Comparison of ENCODE assay signal across 8 cellular contexts in the genomic region with DNA sequence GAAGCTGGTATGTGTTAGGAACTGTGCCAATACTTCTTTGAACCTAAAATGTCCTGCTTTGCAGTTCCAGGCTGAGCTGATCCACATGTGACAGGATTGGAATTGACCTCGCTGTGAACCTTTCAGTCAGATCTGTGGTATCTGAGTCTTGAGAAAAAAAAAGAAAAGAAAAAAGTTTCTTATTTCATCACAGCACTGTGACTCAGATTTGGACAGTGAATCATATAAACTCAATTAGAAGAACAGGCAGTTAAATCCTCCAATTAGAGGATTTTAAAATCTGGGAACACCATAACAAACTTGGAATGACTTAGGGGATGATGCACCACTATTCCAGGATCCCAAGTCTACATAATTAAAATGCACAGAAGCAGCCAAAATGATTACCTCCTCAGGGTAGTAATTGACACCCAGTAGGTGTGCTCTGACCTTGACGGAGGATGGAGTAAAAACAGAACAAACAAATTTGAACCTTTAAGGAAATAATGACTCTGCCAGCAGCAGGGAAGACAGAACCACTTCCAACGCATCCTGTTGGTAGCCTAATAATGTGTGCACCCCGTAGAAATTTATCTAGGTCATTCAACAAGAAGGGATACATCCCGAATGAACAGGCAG. TPM values are rescaled to one million over a fixed set of nuclear protein-coding genes. Genes with fewer than 3 reads are reported as not detected.
DNase-seq lines count a peak whose midpoint lies in the region; ATAC-seq, FAIRE-seq and TF ChIP-seq lines count a peak whose summit lies in the region.
"Had no signal": no experiment of that assay in that cellular context is flagged by ENCODE, and none has a peak within 500 bp of the region (broad histone marks: within the 10 kb centered on the region; RNA-seq: fewer than 3 reads in every experiment).

No MANE protein-coding gene starts in this region.

- no peak overlapping the region for H3K4me3 Mint-ChIP-seq in natural killer cell treated with Interleukin-12 subunit alpha and Interleukin-12 subunit beta and Interleukin-15 and Interleukin-18, amount 100 ng/mL, for 72 hours
- H3K4me3 Mint-ChIP-seq: activated naive CD8-positive, alpha-beta T cell treated with anti-CD3 and anti-CD28 coated beads, Interleukin-2, amount 50 U/mL, for 24 hours had no signal

- H3K36me3 Mint-ChIP-seq in natural killer cell treated with Interleukin-12 subunit alpha and Interleukin-12 subunit beta and Interleukin-15 and Interleukin-18, amount 100 ng/mL, for 72 hours = no peaks in the 10 kb centered on the region

- POLR2A ChIA-PET in HEK293T (lab: Yijun Ruan, JAX) = no interaction called here

- 62 to 82% (median 70%) methylated on average over 5 of the region's 5 CpGs for WGBS in small intestine, 3 donors

- DNase-seq in HEK293T (ENCODE audit: extremely low spot score) (no peak), SJSA1 (ENCODE audit: low read depth in 1 of 2, low spot score in 2 of 2) (peak; percentile 45 to 69), fibroblast of pulmonary artery (ENCODE audit: low read depth) (peak; percentile 88), small intestine (peak; percentile 21), OCI-M2 (lab: John Stamatoyannopoulos, UW; ENCODE audit: unreplicated experiment) (no peak)
- no peak for DNase-seq in natural killer cell treated with Interleukin-12 subunit alpha and Interleukin-12 subunit beta and Interleukin-15 and Interleukin-18, amount 100 ng/mL, for 72 hours (ENCODE audit: low spot score)
- DNase-seq in activated CD8-positive, alpha-beta memory T cell treated with anti-CD3 and anti-CD28 coated beads, Interleukin-2, amount 50 U/mL, for 48 hours = no peak
- DNase-seq: activated naive CD8-positive, alpha-beta T cell treated with anti-CD3 and anti-CD28 coated beads, Interleukin-2, amount 50 U/mL, for 24 hours had no signal

- no peak overlapping the region for H3K27ac Mint-ChIP-seq in natural killer cell treated with Interleukin-12 subunit alpha and Interleukin-12 subunit beta and Interleukin-15 and Interleukin-18, amount 100 ng/mL, for 72 hours
- H3K27ac Mint-ChIP-seq: activated naive CD8-positive, alpha-beta T cell treated with anti-CD3 and anti-CD28 coated beads, Interleukin-2, amount 50 U/mL, for 24 hours had no signal

- no peak overlapping the region for H3K4me3 ChIP-seq in SJSA1
- H3K4me3 ChIP-seq in fibroblast of pulmonary artery (replicated peaks; ENCODE audit: low read depth, low read length) = no peak overlapping the region
- H3K4me3 ChIP-seq in small intestine (ENCODE audit: low read depth in 1 of 2, low read length in 2 of 2) = no peak overlapping the region

- CTCF ChIA-PET in HEK293T (lab: Yijun Ruan, JAX) = interaction anchor here (0.7 kb wide), 1 partner anchor 11 kb away, joined by 3 read pairs; no protein-coding TSS in a partner anchor

- H3K4me1 ChIP-seq in SJSA1 (replicated peaks) = peaks cover 21% of the 10 kb centered on the region
- peaks cover 3% of the 10 kb centered on the region in 2 donors for H3K4me1 ChIP-seq in small intestine (ENCODE audit: control insufficient read depth in 2 of 2, insufficient read depth in 1 of 2, low read depth in 1 of 2, low read length in 1 of 2)

- H3K4me1 Mint-ChIP-seq in natural killer cell treated with Interleukin-12 subunit alpha and Interleukin-12 subunit beta and Interleukin-15 and Interleukin-18, amount 100 ng/mL, for 72 hours (ENCODE audit: low read depth in 2 of 2) = no peaks in the 10 kb centered on the region
- H3K4me1 Mint-ChIP-seq: activated naive CD8-positive, alpha-beta T cell treated with anti-CD3 and anti-CD28 coated beads, Interleukin-2, amount 50 U/mL, for 24 hours had no signal

- TF ChIP-seq CTCF in fibroblast of pulmonary artery (IDR thresholded peaks at IDR 0.05; ENCODE audit: low read length, missing control alignments) = no peak

- ATAC-seq in natural killer cell treated with Interleukin-12 subunit alpha and Interleukin-12 subunit beta and Interleukin-15 and Interleukin-18, amount 100 ng/mL, for 72 hours = no peak
- ATAC-seq: activated naive CD8-positive, alpha-beta T cell treated with anti-CD3 and anti-CD28 coated beads, Interleukin-2, amount 50 U/mL, for 24 hours had no signal

- H3K9me3 ChIP-seq in SJSA1 (replicated peaks) (no peaks in the 10 kb centered on the region), small intestine (ENCODE audit: control insufficient read depth, low read depth) (no peaks in the 10 kb centered on the region)

- H3K27me3 ChIP-seq in SJSA1 (replicated peaks) = no peaks in the 10 kb centered on the region
- H3K27me3 ChIP-seq in small intestine (ENCODE audit: control insufficient read depth in 2 of 2, insufficient read depth in 2 of 2, low read length in 2 of 2) = no peaks in the 10 kb centered on the region

- H3K27me3 Mint-ChIP-seq in natural killer cell treated with Interleukin-12 subunit alpha and Interleukin-12 subunit beta and Interleukin-15 and Interleukin-18, amount 100 ng/mL, for 72 hours = peaks cover 0 to 3% of the 10 kb centered on the region in 2 donors

- no peak for FAIRE-seq in small intestine (lab: Jason Lieb, UNC)

- H3K9me3 Mint-ChIP-seq in natural killer cell treated with Interleukin-12 subunit alpha and Interleukin-12 subunit beta and Interleukin-15 and Interleukin-18, amount 100 ng/mL, for 72 hours = no peaks in the 10 kb centered on the region
- H3K9me3 Mint-ChIP-seq: activated naive CD8-positive, alpha-beta T cell treated with anti-CD3 and anti-CD28 coated beads, Interleukin-2, amount 50 U/mL, for 24 hours had no signal

- peak overlapping the region; percentile 38 for H3K27ac ChIP-seq in SJSA1
- peak overlapping the region; percentile 18 to 65 for H3K27ac ChIP-seq in small intestine (ENCODE audit: low read depth in 1 of 2, low read length in 1 of 2)

- no peaks in the 10 kb centered on the region for H3K36me3 ChIP-seq in SJSA1
- no peaks in the 10 kb centered on the region for H3K36me3 ChIP-seq in small intestine (ENCODE audit: control insufficient read depth in 2 of 2, insufficient read depth in 2 of 2, low read length in 2 of 2)

TF ChIP-seq in HEK293T, 16 proteins besides CTCF, POLR2A, EP300 and RAD21:
- TF ChIP-seq FOXM1 (IDR thresholded peaks at IDR 0.05; ENCODE audit: borderline replicate concordance) = no peak
- no peak for TF ChIP-seq FOXA1 (IDR thresholded peaks at IDR 0.05)
- TF ChIP-seq CTBP1 (IDR thresholded peaks at IDR 0.05; ENCODE audit: borderline replicate concordance) = no peak
- peak; percentile 27; the same call in 1 of the 2 replicates for TF ChIP-seq ZNF384 (IDR thresholded peaks at IDR 0.05)
- no peak for TF ChIP-seq TARDBP (IDR thresholded peaks at IDR 0.05)
- TF ChIP-seq NFRKB (IDR thresholded peaks at IDR 0.05) = no peak
- no peak for TF ChIP-seq HDGF (IDR thresholded peaks at IDR 0.05; ENCODE audit: borderline replicate concordance)
- no peak for TF ChIP-seq ARNT (IDR thresholded peaks at IDR 0.05)
TF ChIP-seq in HEK293T: peak in this region for 1.

RNA-seq across cellular contexts. Expression of a gene that starts 57.8 kb away (rescaled TPM):
- total RNA-seq in SJSA1 (2014; rRNA removed; shearing (Covaris generic)) = 21.5 and 30.6 TPM in 2 replicates
- 1 to 10 TPM; 4.2 to 9.2 (median 5.9) TPM for polyA plus RNA-seq in small intestine
- total RNA-seq in natural killer cell treated with Interleukin-12 subunit alpha and Interleukin-12 subunit beta and Interleukin-15 and Interleukin-18, amount 100 ng/mL, for 72 hours = 1 to 10 TPM in 1 of 2 donors, under 1 TPM in 1; 0.93 to 1.1 TPM

Comparison
In these comparisons a context has a peak if more than half of its experiments do, and no peak if none do; other contexts are left out.
1. DNase-seq: peak in SJSA1 (2 of 2), fibroblast of pulmonary artery (single experiment) and small intestine (single experiment); none in HEK293T (single experiment), OCI-M2 (single experiment), natural killer cell treated with Interleukin-12 subunit alpha and Interleukin-12 subunit beta and Interleukin-15 and Interleukin-18, amount 100 ng/mL, for 72 hours (single experiment) and activated CD8-positive, alpha-beta memory T cell treated with anti-CD3 and anti-CD28 coated beads, Interleukin-2, amount 50 U/mL, for 48 hours (single experiment).
2. RNA of a gene that starts 57.8 kb away (total RNA-seq): 21.5 to 30.6 TPM in SJSA1; 0.93 to 1.1 TPM in natural killer cell treated with Interleukin-12 subunit alpha and Interleukin-12 subunit beta and Interleukin-15 and Interleukin-18, amount 100 ng/mL, for 72 hours; every median in the first group is over 10 times any median in the second.